ENCODE assay signal across 1 cellular context in genomic region chr12:480831-481230, GRCh38.
TF ChIP-seq lines count a peak whose summit lies in the region.

No MANE protein-coding gene starts in this region.

TF ChIP-seq in IMR-90, 13 proteins besides CTCF, POLR2A, EP300 and RAD21 (continued from another document):
- TF ChIP-seq ELK1 (IDR thresholded peaks at IDR 0.05; ENCODE audit: borderline replicate concordance, low read depth, low read length) (no peak), MXI1 (IDR thresholded peaks at IDR 0.05; ENCODE audit: borderline replicate concordance, low read depth, low read length) (no peak), MAFK (IDR thresholded peaks at IDR 0.05; ENCODE audit: low read depth, low read length) (no peak)
